1 cellular context compared by ENCODE assay signal in the genomic region with DNA sequence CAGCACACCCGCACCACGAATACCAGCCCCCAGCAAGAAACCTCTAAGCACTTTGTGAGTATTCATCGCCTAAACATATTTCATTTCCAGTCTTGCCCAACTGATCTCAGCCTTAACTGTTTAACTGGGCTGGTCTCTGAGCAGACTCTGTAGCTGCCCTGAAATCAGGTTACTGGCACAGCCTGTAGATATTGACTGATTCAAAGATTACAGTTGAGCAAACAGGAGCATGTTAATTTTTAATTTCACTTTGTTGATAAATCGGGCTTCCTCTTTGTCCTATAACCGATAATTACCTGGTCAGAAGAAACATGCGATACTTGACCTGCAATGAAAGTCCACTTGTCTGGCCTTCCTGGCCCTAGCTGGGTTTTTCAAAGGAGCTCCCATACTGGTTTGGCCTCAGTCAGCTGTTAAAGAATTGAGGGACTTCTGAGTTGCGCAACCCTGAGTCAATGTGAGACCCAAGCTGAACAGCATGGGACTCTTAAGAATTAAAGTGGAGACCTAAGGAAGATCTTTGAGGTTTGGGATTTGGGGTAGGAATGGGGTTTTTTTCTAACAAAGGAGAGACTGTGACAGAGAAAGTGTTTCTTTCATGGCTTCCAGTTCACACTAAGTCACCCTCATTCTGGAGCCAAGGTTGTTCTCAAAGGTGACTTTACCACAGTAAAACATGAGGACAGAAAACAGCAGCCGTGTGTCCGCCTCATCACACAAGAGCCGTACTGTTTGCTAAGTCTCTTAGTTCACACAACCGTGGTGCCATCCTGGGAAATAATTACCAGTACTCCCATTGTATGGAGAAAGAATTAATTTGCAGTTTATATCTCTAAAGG.
TF ChIP-seq lines count a peak whose summit lies in the region.

No MANE protein-coding gene starts in this region.

TF ChIP-seq in HepG2, 621 proteins besides CTCF, POLR2A, EP300 and RAD21 (continued from another document and continues in another):
- TF ChIP-seq, protein P1, sequence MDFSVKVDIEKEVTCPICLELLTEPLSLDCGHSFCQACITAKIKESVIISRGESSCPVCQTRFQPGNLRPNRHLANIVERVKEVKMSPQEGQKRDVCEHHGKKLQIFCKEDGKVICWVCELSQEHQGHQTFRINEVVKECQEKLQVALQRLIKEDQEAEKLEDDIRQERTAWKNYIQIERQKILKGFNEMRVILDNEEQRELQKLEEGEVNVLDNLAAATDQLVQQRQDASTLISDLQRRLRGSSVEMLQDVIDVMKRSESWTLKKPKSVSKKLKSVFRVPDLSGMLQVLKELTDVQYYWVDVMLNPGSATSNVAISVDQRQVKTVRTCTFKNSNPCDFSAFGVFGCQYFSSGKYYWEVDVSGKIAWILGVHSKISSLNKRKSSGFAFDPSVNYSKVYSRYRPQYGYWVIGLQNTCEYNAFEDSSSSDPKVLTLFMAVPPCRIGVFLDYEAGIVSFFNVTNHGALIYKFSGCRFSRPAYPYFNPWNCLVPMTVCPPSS (IDR thresholded peaks at IDR 0.05) = no peak
- TF ChIP-seq, protein P2, sequence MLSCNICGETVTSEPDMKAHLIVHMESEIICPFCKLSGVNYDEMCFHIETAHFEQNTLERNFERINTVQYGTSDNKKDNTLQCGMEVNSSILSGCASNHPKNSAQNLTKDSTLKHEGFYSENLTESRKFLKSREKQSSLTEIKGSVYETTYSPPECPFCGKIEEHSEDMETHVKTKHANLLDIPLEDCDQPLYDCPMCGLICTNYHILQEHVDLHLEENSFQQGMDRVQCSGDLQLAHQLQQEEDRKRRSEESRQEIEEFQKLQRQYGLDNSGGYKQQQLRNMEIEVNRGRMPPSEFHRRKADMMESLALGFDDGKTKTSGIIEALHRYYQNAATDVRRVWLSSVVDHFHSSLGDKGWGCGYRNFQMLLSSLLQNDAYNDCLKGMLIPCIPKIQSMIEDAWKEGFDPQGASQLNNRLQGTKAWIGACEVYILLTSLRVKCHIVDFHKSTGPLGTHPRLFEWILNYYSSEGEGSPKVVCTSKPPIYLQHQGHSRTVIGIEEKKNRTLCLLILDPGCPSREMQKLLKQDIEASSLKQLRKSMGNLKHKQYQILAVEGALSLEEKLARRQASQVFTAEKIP (CRISPR knock-in tag; IDR thresholded peaks at IDR 0.05; ENCODE audit: borderline replicate concordance) = no peak
- TF ChIP-seq FOXA1 (IDR thresholded peaks at IDR 0.05) (peak; percentile 86), FOXA1 (CRISPR knock-in tag; IDR thresholded peaks at IDR 0.05) (peak; percentile 93), ZNF354B (CRISPR knock-in tag; IDR thresholded peaks at IDR 0.05) (no peak), ZFP62 (CRISPR knock-in tag; IDR thresholded peaks at IDR 0.05) (no peak), SMAD9 (CRISPR knock-in tag; IDR thresholded peaks at IDR 0.05) (no peak), KDM5B (CRISPR knock-in tag; IDR thresholded peaks at IDR 0.05; ENCODE audit: borderline replicate concordance) (no peak), ZNF776 (CRISPR knock-in tag; IDR thresholded peaks at IDR 0.05) (no peak), BORCS8-MEF2B (CRISPR knock-in tag; IDR thresholded peaks at IDR 0.05) (no peak), KAT2B (IDR thresholded peaks at IDR 0.05; ENCODE audit: borderline replicate concordance, low read depth, low read length) (no peak), FOXC1 (CRISPR knock-in tag; IDR thresholded peaks at IDR 0.05; ENCODE audit: borderline replicate concordance) (no peak), SIX1 (CRISPR knock-in tag; IDR thresholded peaks at IDR 0.05; ENCODE audit: borderline replicate concordance) (peak; percentile 90), ZNF614 (CRISPR knock-in tag; IDR thresholded peaks at IDR 0.05; ENCODE audit: borderline replicate concordance) (peak; percentile 89), ZNF577 (CRISPR knock-in tag; IDR thresholded peaks at IDR 0.05; ENCODE audit: borderline replicate concordance, low read depth) (no peak), ZFYVE20 (CRISPR knock-in tag; IDR thresholded peaks at IDR 0.05; ENCODE audit: borderline replicate concordance, low read depth) (no peak), MAF1 (CRISPR knock-in tag; IDR thresholded peaks at IDR 0.05; ENCODE audit: borderline replicate concordance) (no peak), NFKBIZ (CRISPR knock-in tag; IDR thresholded peaks at IDR 0.05) (no peak; the same call in 1 of the 2 replicates), KLF11 (CRISPR knock-in tag; IDR thresholded peaks at IDR 0.05) (no peak), ZNF263 (CRISPR knock-in tag; IDR thresholded peaks at IDR 0.05) (no peak), ZNF629 (CRISPR knock-in tag; conservative IDR thresholded peaks at IDR 0.05) (0 out of 2 replicates have a peak, but pooled peaks have one; percentile 20)
- TF ChIP-seq, protein P3, sequence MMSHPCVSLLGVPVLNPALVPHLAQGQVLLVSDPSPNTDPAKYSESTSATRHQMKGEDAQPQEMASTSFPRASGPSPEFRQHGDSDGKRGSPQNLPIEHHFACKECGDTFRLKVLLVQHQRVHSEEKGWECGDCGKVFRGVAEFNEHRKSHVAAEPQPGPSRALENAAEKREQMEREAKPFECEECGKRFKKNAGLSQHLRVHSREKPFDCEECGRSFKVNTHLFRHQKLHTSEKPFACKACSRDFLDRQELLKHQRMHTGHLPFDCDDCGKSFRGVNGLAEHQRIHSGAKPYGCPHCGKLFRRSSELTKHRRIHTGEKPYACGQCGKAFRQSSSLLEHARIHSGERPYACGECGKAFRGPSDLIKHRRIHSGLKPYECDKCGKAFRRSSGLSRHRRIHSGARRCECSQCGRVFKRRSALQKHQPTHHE (CRISPR knock-in tag; IDR thresholded peaks at IDR 0.05; ENCODE audit: borderline replicate concordance) = no peak
- TF ChIP-seq, protein P4, sequence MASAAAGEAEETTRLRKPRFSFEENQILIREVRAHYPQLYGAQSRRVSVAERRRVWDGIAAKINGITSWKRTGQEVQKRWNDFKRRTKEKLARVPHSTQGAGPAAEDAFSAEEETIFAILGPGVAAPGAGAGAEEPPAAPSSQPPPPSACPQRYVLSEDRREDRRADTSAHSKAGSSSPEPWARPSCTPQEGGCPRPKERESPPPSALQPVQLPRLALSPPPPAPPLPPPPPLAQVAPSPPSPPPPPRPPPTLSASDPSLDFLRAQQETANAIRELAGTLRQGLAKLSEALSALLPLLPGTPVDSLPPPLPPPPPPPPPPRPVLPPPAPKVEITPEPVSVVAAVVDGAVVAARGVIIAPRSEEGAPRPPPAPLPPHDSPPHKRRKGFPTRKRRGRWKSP (CRISPR knock-in tag; IDR thresholded peaks at IDR 0.05) = peak; percentile 35; the same call in 1 of the 2 replicates
- TF ChIP-seq, protein P5, sequence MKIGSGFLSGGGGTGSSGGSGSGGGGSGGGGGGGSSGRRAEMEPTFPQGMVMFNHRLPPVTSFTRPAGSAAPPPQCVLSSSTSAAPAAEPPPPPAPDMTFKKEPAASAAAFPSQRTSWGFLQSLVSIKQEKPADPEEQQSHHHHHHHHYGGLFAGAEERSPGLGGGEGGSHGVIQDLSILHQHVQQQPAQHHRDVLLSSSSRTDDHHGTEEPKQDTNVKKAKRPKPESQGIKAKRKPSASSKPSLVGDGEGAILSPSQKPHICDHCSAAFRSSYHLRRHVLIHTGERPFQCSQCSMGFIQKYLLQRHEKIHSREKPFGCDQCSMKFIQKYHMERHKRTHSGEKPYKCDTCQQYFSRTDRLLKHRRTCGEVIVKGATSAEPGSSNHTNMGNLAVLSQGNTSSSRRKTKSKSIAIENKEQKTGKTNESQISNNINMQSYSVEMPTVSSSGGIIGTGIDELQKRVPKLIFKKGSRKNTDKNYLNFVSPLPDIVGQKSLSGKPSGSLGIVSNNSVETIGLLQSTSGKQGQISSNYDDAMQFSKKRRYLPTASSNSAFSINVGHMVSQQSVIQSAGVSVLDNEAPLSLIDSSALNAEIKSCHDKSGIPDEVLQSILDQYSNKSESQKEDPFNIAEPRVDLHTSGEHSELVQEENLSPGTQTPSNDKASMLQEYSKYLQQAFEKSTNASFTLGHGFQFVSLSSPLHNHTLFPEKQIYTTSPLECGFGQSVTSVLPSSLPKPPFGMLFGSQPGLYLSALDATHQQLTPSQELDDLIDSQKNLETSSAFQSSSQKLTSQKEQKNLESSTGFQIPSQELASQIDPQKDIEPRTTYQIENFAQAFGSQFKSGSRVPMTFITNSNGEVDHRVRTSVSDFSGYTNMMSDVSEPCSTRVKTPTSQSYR (CRISPR knock-in tag; IDR thresholded peaks at IDR 0.05; ENCODE audit: borderline replicate concordance) = no peak
- TF ChIP-seq, protein P6, sequence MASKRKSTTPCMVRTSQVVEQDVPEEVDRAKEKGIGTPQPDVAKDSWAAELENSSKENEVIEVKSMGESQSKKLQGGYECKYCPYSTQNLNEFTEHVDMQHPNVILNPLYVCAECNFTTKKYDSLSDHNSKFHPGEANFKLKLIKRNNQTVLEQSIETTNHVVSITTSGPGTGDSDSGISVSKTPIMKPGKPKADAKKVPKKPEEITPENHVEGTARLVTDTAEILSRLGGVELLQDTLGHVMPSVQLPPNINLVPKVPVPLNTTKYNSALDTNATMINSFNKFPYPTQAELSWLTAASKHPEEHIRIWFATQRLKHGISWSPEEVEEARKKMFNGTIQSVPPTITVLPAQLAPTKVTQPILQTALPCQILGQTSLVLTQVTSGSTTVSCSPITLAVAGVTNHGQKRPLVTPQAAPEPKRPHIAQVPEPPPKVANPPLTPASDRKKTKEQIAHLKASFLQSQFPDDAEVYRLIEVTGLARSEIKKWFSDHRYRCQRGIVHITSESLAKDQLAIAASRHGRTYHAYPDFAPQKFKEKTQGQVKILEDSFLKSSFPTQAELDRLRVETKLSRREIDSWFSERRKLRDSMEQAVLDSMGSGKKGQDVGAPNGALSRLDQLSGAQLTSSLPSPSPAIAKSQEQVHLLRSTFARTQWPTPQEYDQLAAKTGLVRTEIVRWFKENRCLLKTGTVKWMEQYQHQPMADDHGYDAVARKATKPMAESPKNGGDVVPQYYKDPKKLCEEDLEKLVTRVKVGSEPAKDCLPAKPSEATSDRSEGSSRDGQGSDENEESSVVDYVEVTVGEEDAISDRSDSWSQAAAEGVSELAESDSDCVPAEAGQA (IDR thresholded peaks at IDR 0.05; ENCODE audit: low read depth) = no peak
- TF ChIP-seq, protein P6 (CRISPR knock-in tag; IDR thresholded peaks at IDR 0.05; ENCODE audit: borderline replicate concordance) = no peak; the same call in 1 of the 2 replicates
- TF ChIP-seq, protein P7, sequence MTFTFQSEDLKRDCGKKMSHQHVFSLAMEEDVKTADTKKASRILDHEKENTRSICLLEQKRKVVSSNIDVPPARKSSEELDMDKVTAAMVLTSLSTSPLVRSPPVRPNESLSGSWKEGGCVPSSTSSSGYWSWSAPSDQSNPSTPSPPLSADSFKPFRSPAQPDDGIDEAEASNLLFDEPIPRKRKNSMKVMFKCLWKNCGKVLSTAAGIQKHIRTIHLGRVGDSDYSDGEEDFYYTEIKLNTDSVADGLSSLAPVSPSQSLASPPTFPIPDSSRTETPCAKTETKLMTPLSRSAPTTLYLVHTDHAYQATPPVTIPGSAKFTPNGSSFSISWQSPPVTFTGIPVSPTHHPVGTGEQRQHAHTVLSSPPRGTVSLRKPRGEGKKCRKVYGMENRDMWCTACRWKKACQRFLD (CRISPR knock-in tag; IDR thresholded peaks at IDR 0.05; ENCODE audit: borderline replicate concordance) = no peak
- TF ChIP-seq, protein P8, sequence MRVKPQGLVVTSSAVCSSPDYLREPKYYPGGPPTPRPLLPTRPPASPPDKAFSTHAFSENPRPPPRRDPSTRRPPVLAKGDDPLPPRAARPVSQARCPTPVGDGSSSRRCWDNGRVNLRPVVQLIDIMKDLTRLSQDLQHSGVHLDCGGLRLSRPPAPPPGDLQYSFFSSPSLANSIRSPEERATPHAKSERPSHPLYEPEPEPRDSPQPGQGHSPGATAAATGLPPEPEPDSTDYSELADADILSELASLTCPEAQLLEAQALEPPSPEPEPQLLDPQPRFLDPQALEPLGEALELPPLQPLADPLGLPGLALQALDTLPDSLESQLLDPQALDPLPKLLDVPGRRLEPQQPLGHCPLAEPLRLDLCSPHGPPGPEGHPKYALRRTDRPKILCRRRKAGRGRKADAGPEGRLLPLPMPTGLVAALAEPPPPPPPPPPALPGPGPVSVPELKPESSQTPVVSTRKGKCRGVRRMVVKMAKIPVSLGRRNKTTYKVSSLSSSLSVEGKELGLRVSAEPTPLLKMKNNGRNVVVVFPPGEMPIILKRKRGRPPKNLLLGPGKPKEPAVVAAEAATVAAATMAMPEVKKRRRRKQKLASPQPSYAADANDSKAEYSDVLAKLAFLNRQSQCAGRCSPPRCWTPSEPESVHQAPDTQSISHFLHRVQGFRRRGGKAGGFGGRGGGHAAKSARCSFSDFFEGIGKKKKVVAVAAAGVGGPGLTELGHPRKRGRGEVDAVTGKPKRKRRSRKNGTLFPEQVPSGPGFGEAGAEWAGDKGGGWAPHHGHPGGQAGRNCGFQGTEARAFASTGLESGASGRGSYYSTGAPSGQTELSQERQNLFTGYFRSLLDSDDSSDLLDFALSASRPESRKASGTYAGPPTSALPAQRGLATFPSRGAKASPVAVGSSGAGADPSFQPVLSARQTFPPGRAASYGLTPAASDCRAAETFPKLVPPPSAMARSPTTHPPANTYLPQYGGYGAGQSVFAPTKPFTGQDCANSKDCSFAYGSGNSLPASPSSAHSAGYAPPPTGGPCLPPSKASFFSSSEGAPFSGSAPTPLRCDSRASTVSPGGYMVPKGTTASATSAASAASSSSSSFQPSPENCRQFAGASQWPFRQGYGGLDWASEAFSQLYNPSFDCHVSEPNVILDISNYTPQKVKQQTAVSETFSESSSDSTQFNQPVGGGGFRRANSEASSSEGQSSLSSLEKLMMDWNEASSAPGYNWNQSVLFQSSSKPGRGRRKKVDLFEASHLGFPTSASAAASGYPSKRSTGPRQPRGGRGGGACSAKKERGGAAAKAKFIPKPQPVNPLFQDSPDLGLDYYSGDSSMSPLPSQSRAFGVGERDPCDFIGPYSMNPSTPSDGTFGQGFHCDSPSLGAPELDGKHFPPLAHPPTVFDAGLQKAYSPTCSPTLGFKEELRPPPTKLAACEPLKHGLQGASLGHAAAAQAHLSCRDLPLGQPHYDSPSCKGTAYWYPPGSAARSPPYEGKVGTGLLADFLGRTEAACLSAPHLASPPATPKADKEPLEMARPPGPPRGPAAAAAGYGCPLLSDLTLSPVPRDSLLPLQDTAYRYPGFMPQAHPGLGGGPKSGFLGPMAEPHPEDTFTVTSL (CRISPR knock-in tag; IDR thresholded peaks at IDR 0.05; ENCODE audit: borderline replicate concordance) = peak; percentile 94
